1 cellular context compared by ENCODE assay signal in genomic region chr3:11846281-11847034, GRCh38.
TF ChIP-seq lines count a peak whose summit lies in the region.

TAMM41 (minus strand) TSS chr3:11846885; CDS start chr3:11846636, 249 bp downstream.

TF ChIP-seq in HepG2, 621 proteins besides CTCF, POLR2A, EP300 and RAD21 (continued from another document and continues in another):
- TF ChIP-seq ZNF350 (CRISPR knock-in tag; IDR thresholded peaks at IDR 0.05; ENCODE audit: borderline replicate concordance, low read depth) (peak; percentile 89; the same call in 1 of the 2 replicates), NR1H2 (CRISPR knock-in tag; IDR thresholded peaks at IDR 0.05; ENCODE audit: borderline replicate concordance, low read depth) (0 out of 2 replicates have a peak, but pooled peaks have one; percentile 60), ZNF121 (CRISPR knock-in tag; IDR thresholded peaks at IDR 0.05) (peak; percentile 44), HDAC2 (CRISPR knock-in tag; IDR thresholded peaks at IDR 0.05) (peak; percentile 87), ZNF468 (CRISPR knock-in tag; IDR thresholded peaks at IDR 0.05) (0 out of 2 replicates have a peak, but pooled peaks have one; percentile 80), ZSCAN9 (CRISPR knock-in tag; IDR thresholded peaks at IDR 0.05; ENCODE audit: borderline replicate concordance) (0 out of 2 replicates have a peak, but pooled peaks have one; percentile 41), DR1 (CRISPR knock-in tag; IDR thresholded peaks at IDR 0.05) (peak; percentile 87; the same call in 1 of the 2 replicates), ATF1 (CRISPR knock-in tag; IDR thresholded peaks at IDR 0.05) (no peak), RCOR2 (CRISPR knock-in tag; IDR thresholded peaks at IDR 0.05) (no peak), CBX5 (CRISPR knock-in tag; IDR thresholded peaks at IDR 0.05; ENCODE audit: borderline replicate concordance) (peak; percentile 89; the same call in 1 of the 2 replicates), SIX4 (CRISPR knock-in tag; IDR thresholded peaks at IDR 0.05) (peak; percentile 68), NFKBIZ (CRISPR knock-in tag; IDR thresholded peaks at IDR 0.05) (peak; percentile 62; the same call in 1 of the 2 replicates), UBTF (CRISPR knock-in tag; IDR thresholded peaks at IDR 0.05) (peak; percentile 82), ZNF674 (CRISPR knock-in tag; IDR thresholded peaks at IDR 0.05; ENCODE audit: low read depth) (peak; percentile 54; the same call in 1 of the 2 replicates), IKZF5 (CRISPR knock-in tag; IDR thresholded peaks at IDR 0.05) (peak; percentile 93), ZNF512 (CRISPR knock-in tag; IDR thresholded peaks at IDR 0.05) (peak; percentile 33; the same call in 1 of the 2 replicates), ARID2 (CRISPR knock-in tag; IDR thresholded peaks at IDR 0.05; ENCODE audit: borderline replicate concordance) (peak; percentile 43; the same call in 1 of the 2 replicates), TEAD2 (CRISPR knock-in tag; IDR thresholded peaks at IDR 0.05) (no peak), AKNA (CRISPR knock-in tag; IDR thresholded peaks at IDR 0.05; ENCODE audit: borderline replicate concordance) (peak; percentile 8; the same call in 1 of the 2 replicates), AGO1 (IDR thresholded peaks at IDR 0.05; ENCODE audit: low read depth, low read length, poor library complexity, severe bottlenecking) (peak; percentile 48), NRL (CRISPR knock-in tag; IDR thresholded peaks at IDR 0.05; ENCODE audit: borderline replicate concordance) (peak; percentile 81), SSRP1 (CRISPR knock-in tag; IDR thresholded peaks at IDR 0.05) (0 out of 2 replicates have a peak, but pooled peaks have one; percentile 61), ZNF317 (CRISPR knock-in tag; IDR thresholded peaks at IDR 0.05) (peak; percentile 74; the same call in 1 of the 2 replicates), NPAS2 (CRISPR knock-in tag; IDR thresholded peaks at IDR 0.05; ENCODE audit: borderline replicate concordance) (no peak)
- TF ChIP-seq, protein P1, sequence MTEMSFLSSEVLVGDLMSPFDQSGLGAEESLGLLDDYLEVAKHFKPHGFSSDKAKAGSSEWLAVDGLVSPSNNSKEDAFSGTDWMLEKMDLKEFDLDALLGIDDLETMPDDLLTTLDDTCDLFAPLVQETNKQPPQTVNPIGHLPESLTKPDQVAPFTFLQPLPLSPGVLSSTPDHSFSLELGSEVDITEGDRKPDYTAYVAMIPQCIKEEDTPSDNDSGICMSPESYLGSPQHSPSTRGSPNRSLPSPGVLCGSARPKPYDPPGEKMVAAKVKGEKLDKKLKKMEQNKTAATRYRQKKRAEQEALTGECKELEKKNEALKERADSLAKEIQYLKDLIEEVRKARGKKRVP (CRISPR knock-in tag; IDR thresholded peaks at IDR 0.05), result 0 out of 4 replicates have a peak, but pooled peaks of 1 of the 2 experiments have one; percentile 10
- TF ChIP-seq, protein P2, sequence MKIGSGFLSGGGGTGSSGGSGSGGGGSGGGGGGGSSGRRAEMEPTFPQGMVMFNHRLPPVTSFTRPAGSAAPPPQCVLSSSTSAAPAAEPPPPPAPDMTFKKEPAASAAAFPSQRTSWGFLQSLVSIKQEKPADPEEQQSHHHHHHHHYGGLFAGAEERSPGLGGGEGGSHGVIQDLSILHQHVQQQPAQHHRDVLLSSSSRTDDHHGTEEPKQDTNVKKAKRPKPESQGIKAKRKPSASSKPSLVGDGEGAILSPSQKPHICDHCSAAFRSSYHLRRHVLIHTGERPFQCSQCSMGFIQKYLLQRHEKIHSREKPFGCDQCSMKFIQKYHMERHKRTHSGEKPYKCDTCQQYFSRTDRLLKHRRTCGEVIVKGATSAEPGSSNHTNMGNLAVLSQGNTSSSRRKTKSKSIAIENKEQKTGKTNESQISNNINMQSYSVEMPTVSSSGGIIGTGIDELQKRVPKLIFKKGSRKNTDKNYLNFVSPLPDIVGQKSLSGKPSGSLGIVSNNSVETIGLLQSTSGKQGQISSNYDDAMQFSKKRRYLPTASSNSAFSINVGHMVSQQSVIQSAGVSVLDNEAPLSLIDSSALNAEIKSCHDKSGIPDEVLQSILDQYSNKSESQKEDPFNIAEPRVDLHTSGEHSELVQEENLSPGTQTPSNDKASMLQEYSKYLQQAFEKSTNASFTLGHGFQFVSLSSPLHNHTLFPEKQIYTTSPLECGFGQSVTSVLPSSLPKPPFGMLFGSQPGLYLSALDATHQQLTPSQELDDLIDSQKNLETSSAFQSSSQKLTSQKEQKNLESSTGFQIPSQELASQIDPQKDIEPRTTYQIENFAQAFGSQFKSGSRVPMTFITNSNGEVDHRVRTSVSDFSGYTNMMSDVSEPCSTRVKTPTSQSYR (CRISPR knock-in tag; IDR thresholded peaks at IDR 0.05; ENCODE audit: borderline replicate concordance), result peak; percentile 23; the same call in 1 of the 2 replicates
- TF ChIP-seq, protein P3, sequence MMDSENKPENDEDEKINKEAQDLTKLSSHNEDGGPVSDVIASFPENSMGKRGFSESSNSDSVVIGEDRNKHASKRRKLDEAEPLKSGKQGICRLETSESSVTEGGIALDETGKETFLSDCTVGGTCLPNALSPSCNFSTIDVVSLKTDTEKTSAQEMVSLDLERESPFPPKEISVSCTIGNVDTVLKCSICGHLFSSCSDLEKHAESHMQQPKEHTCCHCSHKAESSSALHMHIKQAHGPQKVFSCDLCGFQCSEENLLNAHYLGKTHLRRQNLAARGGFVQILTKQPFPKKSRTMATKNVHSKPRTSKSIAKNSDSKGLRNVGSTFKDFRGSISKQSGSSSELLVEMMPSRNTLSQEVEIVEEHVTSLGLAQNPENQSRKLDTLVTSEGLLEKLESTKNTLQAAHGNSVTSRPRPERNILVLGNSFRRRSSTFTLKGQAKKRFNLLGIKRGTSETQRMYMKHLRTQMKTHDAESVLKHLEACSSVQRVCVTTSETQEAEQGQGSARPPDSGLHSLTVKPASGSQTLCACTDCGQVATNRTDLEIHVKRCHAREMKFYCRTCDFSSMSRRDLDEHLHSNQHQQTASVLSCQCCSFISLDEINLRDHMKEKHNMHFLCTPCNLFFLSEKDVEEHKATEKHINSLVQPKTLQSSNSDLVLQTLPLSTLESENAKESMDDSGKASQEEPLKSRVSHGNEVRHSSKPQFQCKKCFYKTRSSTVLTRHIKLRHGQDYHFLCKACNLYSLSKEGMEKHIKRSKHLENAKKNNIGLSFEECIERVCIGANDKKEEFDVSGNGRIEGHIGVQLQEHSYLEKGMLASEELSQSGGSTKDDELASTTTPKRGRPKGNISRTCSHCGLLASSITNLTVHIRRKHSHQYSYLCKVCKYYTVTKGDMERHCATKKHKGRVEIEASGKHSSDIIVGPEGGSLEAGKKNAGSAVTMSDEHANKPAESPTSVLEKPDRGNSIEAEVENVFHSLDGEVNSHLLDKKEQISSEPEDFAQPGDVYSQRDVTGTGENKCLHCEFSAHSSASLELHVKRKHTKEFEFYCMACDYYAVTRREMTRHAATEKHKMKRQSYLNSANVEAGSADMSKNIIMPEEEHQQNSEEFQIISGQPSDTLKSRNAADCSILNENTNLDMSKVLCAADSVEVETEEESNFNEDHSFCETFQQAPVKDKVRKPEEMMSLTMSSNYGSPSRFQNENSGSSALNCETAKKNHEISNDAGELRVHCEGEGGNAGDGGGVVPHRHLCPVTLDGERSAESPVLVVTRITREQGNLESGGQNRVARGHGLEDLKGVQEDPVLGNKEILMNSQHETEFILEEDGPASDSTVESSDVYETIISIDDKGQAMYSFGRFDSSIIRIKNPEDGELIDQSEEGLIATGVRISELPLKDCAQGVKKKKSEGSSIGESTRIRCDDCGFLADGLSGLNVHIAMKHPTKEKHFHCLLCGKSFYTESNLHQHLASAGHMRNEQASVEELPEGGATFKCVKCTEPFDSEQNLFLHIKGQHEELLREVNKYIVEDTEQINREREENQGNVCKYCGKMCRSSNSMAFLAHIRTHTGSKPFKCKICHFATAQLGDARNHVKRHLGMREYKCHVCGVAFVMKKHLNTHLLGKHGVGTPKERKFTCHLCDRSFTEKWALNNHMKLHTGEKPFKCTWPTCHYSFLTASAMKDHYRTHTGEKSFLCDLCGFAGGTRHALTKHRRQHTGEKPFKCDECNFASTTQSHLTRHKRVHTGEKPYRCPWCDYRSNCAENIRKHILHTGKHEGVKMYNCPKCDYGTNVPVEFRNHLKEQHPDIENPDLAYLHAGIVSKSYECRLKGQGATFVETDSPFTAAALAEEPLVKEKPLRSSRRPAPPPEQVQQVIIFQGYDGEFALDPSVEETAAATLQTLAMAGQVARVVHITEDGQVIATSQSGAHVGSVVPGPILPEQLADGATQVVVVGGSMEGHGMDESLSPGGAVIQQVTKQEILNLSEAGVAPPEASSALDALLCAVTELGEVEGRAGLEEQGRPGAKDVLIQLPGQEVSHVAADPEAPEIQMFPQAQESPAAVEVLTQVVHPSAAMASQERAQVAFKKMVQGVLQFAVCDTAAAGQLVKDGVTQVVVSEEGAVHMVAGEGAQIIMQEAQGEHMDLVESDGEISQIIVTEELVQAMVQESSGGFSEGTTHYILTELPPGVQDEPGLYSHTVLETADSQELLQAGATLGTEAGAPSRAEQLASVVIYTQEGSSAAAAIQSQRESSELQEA (CRISPR knock-in tag; IDR thresholded peaks at IDR 0.05; ENCODE audit: not compliant biosample characterization), result peak; percentile 55
- TF ChIP-seq, protein P4, sequence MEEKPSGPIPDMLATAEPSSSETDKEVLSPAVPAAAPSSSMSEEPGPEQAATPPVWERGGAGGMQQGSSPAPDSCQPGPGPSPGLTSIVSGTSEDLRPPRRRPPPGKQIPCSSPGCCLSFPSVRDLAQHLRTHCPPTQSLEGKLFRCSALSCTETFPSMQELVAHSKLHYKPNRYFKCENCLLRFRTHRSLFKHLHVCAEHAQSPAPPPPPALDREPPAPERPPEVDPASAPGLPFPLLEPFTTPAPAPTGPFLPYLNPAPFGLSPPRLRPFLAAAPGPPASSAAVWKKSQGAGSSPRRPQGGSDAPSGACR (CRISPR knock-in tag; IDR thresholded peaks at IDR 0.05), result no peak; the same call in 1 of the 2 replicates
